Comparison of ENCODE assay signal across 23 cellular contexts in the genomic region with DNA sequence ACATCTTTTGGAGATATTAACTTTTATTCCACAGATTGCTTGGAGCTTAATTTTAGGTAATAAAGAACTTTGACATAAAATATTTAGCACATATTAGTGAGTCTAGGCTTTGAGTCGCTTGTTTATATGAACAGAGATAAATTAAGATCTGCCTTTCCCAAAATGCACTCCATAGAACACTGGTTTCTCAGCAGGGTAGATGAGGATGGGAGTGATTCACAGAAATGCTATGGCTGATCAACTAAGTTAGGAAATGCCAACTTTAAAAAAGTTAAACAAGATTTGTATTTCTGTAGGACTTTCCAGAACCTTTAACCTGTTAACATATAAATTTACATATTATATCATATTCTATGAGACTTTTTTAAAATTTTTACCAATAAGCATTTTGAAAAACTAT.
DNase-seq lines count a peak whose midpoint lies in the region; ATAC-seq, FAIRE-seq and TF ChIP-seq lines count a peak whose summit lies in the region.
"Had no signal": no experiment of that assay in that cellular context is flagged by ENCODE, and none has a peak within 500 bp of the region (broad histone marks: within the 10 kb centered on the region; RNA-seq: fewer than 3 reads in every experiment).

No MANE protein-coding gene starts in this region.

- H3K27me3 ChIP-seq in HUES64 (ENCODE audit: insufficient read depth, low read length): no peaks in the 10 kb centered on the region
- H3K27me3 ChIP-seq in astrocyte (ENCODE audit: insufficient read depth, low read length): no peaks in the 10 kb centered on the region
- H3K27me3 ChIP-seq in neural cell (ENCODE audit: insufficient read depth, low read depth, low read length): no peaks in the 10 kb centered on the region
- no peaks in the 10 kb centered on the region for H3K27me3 ChIP-seq in heart left ventricle
- H3K27me3 ChIP-seq: BLaER1 treated with 17β-estradiol and CSF1 and Interleukin-3, amounts not matched to agents 10 nM and 100 nM; SJSA1 had no signal

- ATAC-seq in GM18867 (IDR thresholded peaks at IDR 0.05; ENCODE audit: unreplicated experiment): no peak
- ATAC-seq in heart left ventricle: no peak

- no peaks in the 10 kb centered on the region for H3F3A ChIP-seq in neural cell (ENCODE audit: insufficient read depth, low read length, poor library complexity, severe bottlenecking)

- H3K36me3 Mint-ChIP-seq in astrocyte (ENCODE audit: low read depth, unreplicated experiment): no peaks in the 10 kb centered on the region
- H3K36me3 Mint-ChIP-seq: IgD-negative memory B cell had no signal

- H3K4me2 ChIP-seq in astrocyte (ENCODE audit: low read length) (no peak overlapping the region), neural cell (ENCODE audit: low read length) (no peak overlapping the region)
- H3K4me2 ChIP-seq: KMS-11, PC-9 had no signal

- TF ChIP-seq POLR2A in heart left ventricle (IDR thresholded peaks at IDR 0.05): no peak

- no peak overlapping the region for H3K4me3 Mint-ChIP-seq in astrocyte (ENCODE audit: unreplicated experiment)
- H3K4me3 Mint-ChIP-seq: IgD-negative memory B cell had no signal

- H3K9ac ChIP-seq in HUES64 (ENCODE audit: low read depth, low read length) (0 out of 2 replicates have a peak overlapping the region, but pooled peaks have one; percentile 24), astrocyte (ENCODE audit: low read length) (no peak overlapping the region), neural cell (ENCODE audit: low read length) (no peak overlapping the region)
- H3K9ac ChIP-seq: BLaER1 treated with 17β-estradiol and CSF1 and Interleukin-3, amounts not matched to agents 10 nM and 100 nM; KMS-11 had no signal

- no peak for FAIRE-seq in astrocyte (lab: Jason Lieb, UNC)
- no peak for FAIRE-seq in HTR-8/SVneo (lab: Jason Lieb, UNC)
- FAIRE-seq: A204.1, GM12891, GM19239 had no signal

- TF ChIP-seq RAD21 in neural cell (conservative IDR thresholded peaks at IDR 0.05): no peak

- H3K9me3 ChIP-seq in HUES64 (ENCODE audit: insufficient read depth, low read depth, low read length): no peaks in the 10 kb centered on the region
- H3K9me3 ChIP-seq in astrocyte (ENCODE audit: insufficient read depth, low read depth, low read length): no peaks in the 10 kb centered on the region
- H3K9me3 ChIP-seq in neural cell (ENCODE audit: low read length): peaks cover 8% of the 10 kb centered on the region
- no peaks in the 10 kb centered on the region for H3K9me3 ChIP-seq in heart left ventricle
- H3K9me3 ChIP-seq: BLaER1 treated with 17β-estradiol and CSF1 and Interleukin-3, amounts not matched to agents 10 nM and 100 nM; SJSA1 had no signal

- no peak overlapping the region for H3K27ac Mint-ChIP-seq in astrocyte (ENCODE audit: unreplicated experiment)
- H3K27ac Mint-ChIP-seq: IgD-negative memory B cell had no signal

- H2AFZ ChIP-seq in astrocyte (ENCODE audit: low read depth, low read length) (no peak overlapping the region), neural cell (ENCODE audit: low read depth, low read length) (no peak overlapping the region)
- H2AFZ ChIP-seq: PC-9 had no signal

- H3K4me1 ChIP-seq in HUES64 (ENCODE audit: insufficient read depth, low read length): peaks cover 19% of the 10 kb centered on the region
- no peaks in the 10 kb centered on the region for H3K4me1 ChIP-seq in astrocyte (ENCODE audit: insufficient read depth, low read length)
- no peaks in the 10 kb centered on the region for H3K4me1 ChIP-seq in heart left ventricle
- H3K4me1 ChIP-seq: SJSA1 had no signal

- no peaks in the 10 kb centered on the region for H3K9me2 ChIP-seq in neural cell (ENCODE audit: insufficient read depth, low read length)

- no CpG with 5 or more reads among the region's 1 CpG for WGBS in HUES64
- WGBS in heart left ventricle, 4 donors: 91 to 92% (median 92%) methylated on average over 1 of the region's 1 CpG

- intact Hi-C loops in heart left ventricle (cut with DNase I): no loop called here

- DNase-seq in EH (ENCODE audit: low read depth): peak; percentile 29
- peak; percentile 8 for DNase-seq in astrocyte (ENCODE audit: low read depth)
- no peak for DNase-seq in amniotic stem cell (lab: John Stamatoyannopoulos, UW)
- no peak for DNase-seq in HTR-8/SVneo (ENCODE audit: insufficient read length, low spot score)
- DNase-seq in heart left ventricle: no peak
- DNase-seq: AML-193; CD4-positive, alpha-beta memory T cell; GF-D8; H7; NCI-H1092; NCI-H446; PC-9; Right ventricle myocardium superior had no signal

- H3K27ac ChIP-seq in HUES64 (ENCODE audit: low read depth, low read length) (peak overlapping the region; percentile 31; the same call in 1 of the 2 replicates), astrocyte (ENCODE audit: low read depth, low read length) (no peak overlapping the region), neural cell (ENCODE audit: low read length) (peak overlapping the region; percentile 24), heart left ventricle (no peak overlapping the region)
- H3K27ac ChIP-seq: BLaER1 treated with 17β-estradiol and CSF1 and Interleukin-3, amounts not matched to agents 10 nM and 100 nM; KMS-11; PC-9; SJSA1 had no signal

- H3K36me3 ChIP-seq in HUES64 (ENCODE audit: insufficient read depth, low read length) (no peaks in the 10 kb centered on the region), astrocyte (ENCODE audit: insufficient read depth, low read length) (no peaks in the 10 kb centered on the region), neural cell (ENCODE audit: insufficient read depth, low read length) (no peaks in the 10 kb centered on the region), heart left ventricle (no peaks in the 10 kb centered on the region)
- H3K36me3 ChIP-seq: BLaER1 treated with 17β-estradiol and CSF1 and Interleukin-3, amounts not matched to agents 10 nM and 100 nM; SJSA1 had no signal

- H4K20me1 ChIP-seq in astrocyte (ENCODE audit: insufficient read depth, low read length) (no peaks in the 10 kb centered on the region), neural cell (ENCODE audit: insufficient read depth) (no peaks in the 10 kb centered on the region)
- H4K20me1 ChIP-seq: BLaER1 treated with 17β-estradiol and CSF1 and Interleukin-3, amounts not matched to agents 10 nM and 100 nM had no signal

- H3K27me3 Mint-ChIP-seq in astrocyte (ENCODE audit: low read depth, unreplicated experiment): no peaks in the 10 kb centered on the region
- H3K27me3 Mint-ChIP-seq: CD4-positive, alpha-beta memory T cell; IgD-negative memory B cell had no signal

- peaks cover 4% of the 10 kb centered on the region for H3K4me1 Mint-ChIP-seq in astrocyte (ENCODE audit: low read depth, unreplicated experiment)
- H3K4me1 Mint-ChIP-seq: IgD-negative memory B cell had no signal

- no peaks in the 10 kb centered on the region for H3K9me3 Mint-ChIP-seq in astrocyte (ENCODE audit: unreplicated experiment)
- H3K9me3 Mint-ChIP-seq: IgD-negative memory B cell had no signal

- H3K79me2 ChIP-seq in astrocyte (ENCODE audit: insufficient read depth, low read length) (no peaks in the 10 kb centered on the region), neural cell (replicated peaks; ENCODE audit: insufficient read depth, low read length) (no peaks in the 10 kb centered on the region)

- TF ChIP-seq CTCF in astrocyte (IDR thresholded peaks at IDR 0.05; ENCODE audit: insufficient read depth, low read depth, low read length): no peak
- no peak for TF ChIP-seq CTCF in neural cell (IDR thresholded peaks at IDR 0.05; ENCODE audit: poor library complexity, severe bottlenecking)
- no peak for TF ChIP-seq CTCF in heart left ventricle (IDR thresholded peaks at IDR 0.05)

- TF ChIP-seq EP300 in neural cell (conservative IDR thresholded peaks at IDR 0.05; ENCODE audit: poor library complexity, severe bottlenecking): no peak

- H3K4me3 ChIP-seq in HUES64 (ENCODE audit: low read length) (no peak overlapping the region), astrocyte (ENCODE audit: insufficient read depth, low read depth, low read length) (no peak overlapping the region), neural cell (ENCODE audit: low read length) (no peak overlapping the region), heart left ventricle (no peak overlapping the region)
- H3K4me3 ChIP-seq: BLaER1 treated with 17β-estradiol and CSF1 and Interleukin-3, amounts not matched to agents 10 nM and 100 nM; PC-9; SJSA1 had no signal

TF ChIP-seq in neural cell, 6 proteins besides CTCF, POLR2A, EP300 and RAD21:
- TF ChIP-seq EZH2 (IDR thresholded peaks at IDR 0.05; ENCODE audit: borderline replicate concordance, insufficient read depth, low read length, poor library complexity, severe bottlenecking) (no peak), MXI1 (conservative IDR thresholded peaks at IDR 0.05; ENCODE audit: poor library complexity, severe bottlenecking) (no peak), SMC3 (conservative IDR thresholded peaks at IDR 0.05; ENCODE audit: poor library complexity) (no peak), POLR2AphosphoS5 (IDR thresholded peaks at IDR 0.05) (no peak), TAF1 (IDR thresholded peaks at IDR 0.05; ENCODE audit: low read depth) (no peak)
- TF ChIP-seq, protein P1, sequence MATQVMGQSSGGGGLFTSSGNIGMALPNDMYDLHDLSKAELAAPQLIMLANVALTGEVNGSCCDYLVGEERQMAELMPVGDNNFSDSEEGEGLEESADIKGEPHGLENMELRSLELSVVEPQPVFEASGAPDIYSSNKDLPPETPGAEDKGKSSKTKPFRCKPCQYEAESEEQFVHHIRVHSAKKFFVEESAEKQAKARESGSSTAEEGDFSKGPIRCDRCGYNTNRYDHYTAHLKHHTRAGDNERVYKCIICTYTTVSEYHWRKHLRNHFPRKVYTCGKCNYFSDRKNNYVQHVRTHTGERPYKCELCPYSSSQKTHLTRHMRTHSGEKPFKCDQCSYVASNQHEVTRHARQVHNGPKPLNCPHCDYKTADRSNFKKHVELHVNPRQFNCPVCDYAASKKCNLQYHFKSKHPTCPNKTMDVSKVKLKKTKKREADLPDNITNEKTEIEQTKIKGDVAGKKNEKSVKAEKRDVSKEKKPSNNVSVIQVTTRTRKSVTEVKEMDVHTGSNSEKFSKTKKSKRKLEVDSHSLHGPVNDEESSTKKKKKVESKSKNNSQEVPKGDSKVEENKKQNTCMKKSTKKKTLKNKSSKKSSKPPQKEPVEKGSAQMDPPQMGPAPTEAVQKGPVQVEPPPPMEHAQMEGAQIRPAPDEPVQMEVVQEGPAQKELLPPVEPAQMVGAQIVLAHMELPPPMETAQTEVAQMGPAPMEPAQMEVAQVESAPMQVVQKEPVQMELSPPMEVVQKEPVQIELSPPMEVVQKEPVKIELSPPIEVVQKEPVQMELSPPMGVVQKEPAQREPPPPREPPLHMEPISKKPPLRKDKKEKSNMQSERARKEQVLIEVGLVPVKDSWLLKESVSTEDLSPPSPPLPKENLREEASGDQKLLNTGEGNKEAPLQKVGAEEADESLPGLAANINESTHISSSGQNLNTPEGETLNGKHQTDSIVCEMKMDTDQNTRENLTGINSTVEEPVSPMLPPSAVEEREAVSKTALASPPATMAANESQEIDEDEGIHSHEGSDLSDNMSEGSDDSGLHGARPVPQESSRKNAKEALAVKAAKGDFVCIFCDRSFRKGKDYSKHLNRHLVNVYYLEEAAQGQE (IDR thresholded peaks at IDR 0.05; ENCODE audit: borderline replicate concordance): no peak

Comparison
In these comparisons a context has a peak if more than half of its experiments do, and no peak if none do; other contexts are left out.
1. DNase-seq: peak in EH (single experiment) and astrocyte (single experiment); none in amniotic stem cell (single experiment), HTR-8/SVneo (single experiment) and heart left ventricle (0 of 5).
2. H3K27ac ChIP-seq: peak in HUES64 (single experiment) and neural cell (single experiment); none in astrocyte (single experiment) and heart left ventricle (0 of 12).